ENCODE assay signal across 8 cellular contexts in genomic region chr1:26500488-26501175, GRCh38. TPM values are rescaled to one million over a fixed set of nuclear protein-coding genes. Genes with fewer than 3 reads are reported as not detected.
A peak's percentile ranks its signal among the peaks of the same experiment; 100 is the strongest.
DNase-seq lines count a peak whose midpoint lies in the region; ATAC-seq and TF ChIP-seq lines count a peak whose summit lies in the region.

No MANE protein-coding gene starts in this region.

- peak; percentile 74 for DNase-seq in COLO829 (ENCODE audit: low spot score)
- DNase-seq in HT1080 (ENCODE audit: low read depth) = peak; percentile 67
- peak; percentile 39 for DNase-seq in OCI-M2 (lab: John Stamatoyannopoulos, UW; ENCODE audit: unreplicated experiment)
- DNase-seq in activated T-helper 1 cell treated with Interleukin-2 at 50 U/mL for 16 hours (ENCODE audit: low read depth) = peak; percentile 85
- DNase-seq in esophagus squamous epithelium (lab: John Stamatoyannopoulos, UW) = peak; percentile 66
- DNase-seq in naive thymus-derived CD4-positive, alpha-beta T cell = peak; percentile 76 to 97 (median 86)
- peak; percentile 93 to 96 for DNase-seq in stimulated activated effector memory CD8-positive, alpha-beta T cell treated with anti-CD3 and anti-CD28 coated beads, Interleukin-12 subunit alpha, Interleukin-12 subunit beta, amount 100 ng/mL, for 72 hours (ENCODE audit: low spot score in 2 of 2)

- no CpG with 5 or more reads among the region's 74 CpGs for WGBS in esophagus squamous epithelium, 2 donors

- TF ChIP-seq POLR2A in esophagus squamous epithelium (IDR thresholded peaks at IDR 0.05) = peak in 2 of 4 donors; percentile 57 to 66

- intact Hi-C loops in esophagus squamous epithelium (cut with DNase I) = loop anchor here (10.0 kb wide), 1 partner anchor 284 kb away; the partner anchor contains the start of gene PIGV
- intact Hi-C loops in naive thymus-derived CD4-positive, alpha-beta T cell (cut with micrococcal nuclease) = loop anchor here (1.0 to 10.0 kb wide), 13 partner anchors 27 to 421 kb away; partner anchors contain the start of genes ARID1A (in 2 of the 2), DHDDS (in 2 of the 2), RPS6KA1 (in 2 of the 2) and HMGN2 (in 1 of the 2)

- H3K27ac Mint-ChIP-seq in naive thymus-derived CD4-positive, alpha-beta T cell = peak overlapping the region; percentile 67 to 95 (median 91)
- peak overlapping the region; percentile 86 for H3K27ac Mint-ChIP-seq in stimulated activated effector memory CD8-positive, alpha-beta T cell treated with anti-CD3 and anti-CD28 coated beads, Interleukin-12 subunit alpha, Interleukin-12 subunit beta, amount 100 ng/mL, for 72 hours

- H3K4me1 ChIP-seq in esophagus squamous epithelium = peaks cover 0 to 21% (median 10%) of the 10 kb centered on the region in 3 donors
- H3K4me1 ChIP-seq in naive thymus-derived CD4-positive, alpha-beta T cell (ENCODE audit: control insufficient read depth in 2 of 2, insufficient read depth in 2 of 2, low read length in 2 of 2) = peaks cover 16% of the 10 kb centered on the region in 2 donors

- peak; percentile 50 for ATAC-seq in GM21360 (IDR thresholded peaks at IDR 0.05; ENCODE audit: unreplicated experiment)
- ATAC-seq in naive thymus-derived CD4-positive, alpha-beta T cell = peak; percentile 89
- ATAC-seq in stimulated activated effector memory CD8-positive, alpha-beta T cell treated with anti-CD3 and anti-CD28 coated beads, Interleukin-12 subunit alpha, Interleukin-12 subunit beta, amount 100 ng/mL, for 72 hours = peak; percentile 80

- CTCF ChIA-PET in naive thymus-derived CD4-positive, alpha-beta T cell (lab: Charles Lee) = interaction anchor here (0.7 to 3.2 kb wide), 17 partner anchors 11 to 300 kb away, joined by 3 to 19 read pairs (median 5); partner anchors contain the start of genes HMGN2 and PIGV

- H3K9me3 Mint-ChIP-seq in naive thymus-derived CD4-positive, alpha-beta T cell = peaks cover 0 to 2% (median 0%) of the 10 kb centered on the region in 11 donors
- H3K9me3 Mint-ChIP-seq in stimulated activated effector memory CD8-positive, alpha-beta T cell treated with anti-CD3 and anti-CD28 coated beads, Interleukin-12 subunit alpha, Interleukin-12 subunit beta, amount 100 ng/mL, for 72 hours = no peaks in the 10 kb centered on the region

- peak overlapping the region; percentile 67 to 91 (median 88) for H3K4me3 Mint-ChIP-seq in naive thymus-derived CD4-positive, alpha-beta T cell
- H3K4me3 Mint-ChIP-seq in stimulated activated effector memory CD8-positive, alpha-beta T cell treated with anti-CD3 and anti-CD28 coated beads, Interleukin-12 subunit alpha, Interleukin-12 subunit beta, amount 100 ng/mL, for 72 hours = peak overlapping the region; percentile 79

- H3K4me3 ChIP-seq in esophagus squamous epithelium = peak overlapping the region; percentile 71 to 78 (median 74)
- H3K4me3 ChIP-seq in naive thymus-derived CD4-positive, alpha-beta T cell (ENCODE audit: low read length) = peak overlapping the region; percentile 95

- no peaks in the 10 kb centered on the region for H3K36me3 ChIP-seq in esophagus squamous epithelium
- H3K36me3 ChIP-seq in naive thymus-derived CD4-positive, alpha-beta T cell (ENCODE audit: control insufficient read depth in 2 of 3, insufficient read depth in 3 of 3, low read length in 3 of 3) = no peaks in the 10 kb centered on the region

- no peaks in the 10 kb centered on the region for H3K27me3 ChIP-seq in esophagus squamous epithelium
- H3K27me3 ChIP-seq in naive thymus-derived CD4-positive, alpha-beta T cell (ENCODE audit: control insufficient read depth in 2 of 2, insufficient read depth in 2 of 2, low read length in 2 of 2) = no peaks in the 10 kb centered on the region

- H3K9me3 ChIP-seq in esophagus squamous epithelium = no peaks in the 10 kb centered on the region
- H3K9me3 ChIP-seq in naive thymus-derived CD4-positive, alpha-beta T cell (ENCODE audit: control insufficient read depth in 2 of 3, low read length in 3 of 3) = no peaks in the 10 kb centered on the region

- POLR2A ChIA-PET in naive thymus-derived CD4-positive, alpha-beta T cell (lab: Charles Lee) = interaction anchor here (0.6 to 3.0 kb wide), 25 partner anchors 9 to 397 kb away, joined by 3 to 40 read pairs (median 5); partner anchors contain the start of genes DHDDS, HMGN2, PIGV and RPS6KA1

- peaks cover 1 to 31% (median 11%) of the 10 kb centered on the region in 7 donors for H3K4me1 Mint-ChIP-seq in naive thymus-derived CD4-positive, alpha-beta T cell
- no peaks in the 10 kb centered on the region for H3K4me1 Mint-ChIP-seq in stimulated activated effector memory CD8-positive, alpha-beta T cell treated with anti-CD3 and anti-CD28 coated beads, Interleukin-12 subunit alpha, Interleukin-12 subunit beta, amount 100 ng/mL, for 72 hours

- TF ChIP-seq CTCF in esophagus squamous epithelium (IDR thresholded peaks at IDR 0.05) = no peak

- H3K27ac ChIP-seq in esophagus squamous epithelium = peak overlapping the region; percentile 91 to 96 (median 94)
- peak overlapping the region; percentile 90 for H3K27ac ChIP-seq in naive thymus-derived CD4-positive, alpha-beta T cell (ENCODE audit: low read depth, low read length)

- no peaks in the 10 kb centered on the region for H3K36me3 Mint-ChIP-seq in naive thymus-derived CD4-positive, alpha-beta T cell
- H3K36me3 Mint-ChIP-seq in stimulated activated effector memory CD8-positive, alpha-beta T cell treated with anti-CD3 and anti-CD28 coated beads, Interleukin-12 subunit alpha, Interleukin-12 subunit beta, amount 100 ng/mL, for 72 hours = no peaks in the 10 kb centered on the region

- no peaks in the 10 kb centered on the region for H3K27me3 Mint-ChIP-seq in naive thymus-derived CD4-positive, alpha-beta T cell

RNA-seq across cellular contexts. Expression of gene HMGN2, which starts 28.4 kb away (rescaled TPM):
- 453 and 631 TPM in 2 replicates for total RNA-seq in HT1080 (2014; rRNA removed; shearing (Covaris generic))
- polyA plus RNA-seq in HT1080 (2015; cell fraction: cytosol; rRNA removed) = 824 and 845 TPM in 2 replicates
- polyA plus RNA-seq in HT1080 (2015; cell fraction: nucleus; rRNA removed) = 412 and 489 TPM in 2 replicates
- total RNA-seq in esophagus squamous epithelium = 100 to 1,000 TPM; 105 to 312 (median 243) TPM
- 100 to 1,000 TPM; 304 to 783 (median 360) TPM for total RNA-seq in naive thymus-derived CD4-positive, alpha-beta T cell
- polyA plus RNA-seq in naive thymus-derived CD4-positive, alpha-beta T cell = 100 to 1,000 TPM; 784 to 901 TPM

RNA-seq across cellular contexts. Expression of gene RPS6KA1, which starts 28.9 kb away (rescaled TPM):
- 30.2 and 35.1 TPM in 2 replicates for total RNA-seq in HT1080 (2014; rRNA removed; shearing (Covaris generic))
- polyA plus RNA-seq in HT1080 (2015; cell fraction: cytosol; rRNA removed) = 15.8 and 15.9 TPM in 2 replicates
- 14.8 and 16.4 TPM in 2 replicates for polyA plus RNA-seq in HT1080 (2015; cell fraction: nucleus; rRNA removed)
- total RNA-seq in esophagus squamous epithelium = 10 to 100 TPM; 24.0 to 49.7 (median 37.7) TPM
- total RNA-seq in naive thymus-derived CD4-positive, alpha-beta T cell = 100 to 1,000 TPM in 2 of 5 experiments, 10 to 100 TPM in 3; 53.8 to 205 (median 97.6) TPM
- 100 to 1,000 TPM; 109 to 131 TPM for polyA plus RNA-seq in naive thymus-derived CD4-positive, alpha-beta T cell

Comparison
In these comparisons a context has a peak if more than half of its experiments do, and no peak if none do; other contexts are left out.
1. Peak in every context shown above with its lines: DNase-seq, ATAC-seq, H3K4me3 ChIP-seq and H3K27ac ChIP-seq.
2. DNase-seq: peak in every context shown above with its lines; median percentile 94 in stimulated activated effector memory CD8-positive, alpha-beta T cell treated with anti-CD3 and anti-CD28 coated beads, Interleukin-12 subunit alpha, Interleukin-12 subunit beta, amount 100 ng/mL, for 72 hours; 86 in naive thymus-derived CD4-positive, alpha-beta T cell; 85 in activated T-helper 1 cell treated with Interleukin-2 at 50 U/mL for 16 hours; 74 in COLO829; 67 in HT1080; 66 in esophagus squamous epithelium; 39 in OCI-M2.